1 cellular context compared by ENCODE assay signal in genomic region chr19:42255766-42256750, GRCh38.
TF ChIP-seq lines count a peak whose summit lies in the region.

No MANE protein-coding gene starts in this region.

TF ChIP-seq in GM23338, 12 proteins besides CTCF, POLR2A, EP300 and RAD21 (continued from another document):
- TF ChIP-seq, protein P1, sequence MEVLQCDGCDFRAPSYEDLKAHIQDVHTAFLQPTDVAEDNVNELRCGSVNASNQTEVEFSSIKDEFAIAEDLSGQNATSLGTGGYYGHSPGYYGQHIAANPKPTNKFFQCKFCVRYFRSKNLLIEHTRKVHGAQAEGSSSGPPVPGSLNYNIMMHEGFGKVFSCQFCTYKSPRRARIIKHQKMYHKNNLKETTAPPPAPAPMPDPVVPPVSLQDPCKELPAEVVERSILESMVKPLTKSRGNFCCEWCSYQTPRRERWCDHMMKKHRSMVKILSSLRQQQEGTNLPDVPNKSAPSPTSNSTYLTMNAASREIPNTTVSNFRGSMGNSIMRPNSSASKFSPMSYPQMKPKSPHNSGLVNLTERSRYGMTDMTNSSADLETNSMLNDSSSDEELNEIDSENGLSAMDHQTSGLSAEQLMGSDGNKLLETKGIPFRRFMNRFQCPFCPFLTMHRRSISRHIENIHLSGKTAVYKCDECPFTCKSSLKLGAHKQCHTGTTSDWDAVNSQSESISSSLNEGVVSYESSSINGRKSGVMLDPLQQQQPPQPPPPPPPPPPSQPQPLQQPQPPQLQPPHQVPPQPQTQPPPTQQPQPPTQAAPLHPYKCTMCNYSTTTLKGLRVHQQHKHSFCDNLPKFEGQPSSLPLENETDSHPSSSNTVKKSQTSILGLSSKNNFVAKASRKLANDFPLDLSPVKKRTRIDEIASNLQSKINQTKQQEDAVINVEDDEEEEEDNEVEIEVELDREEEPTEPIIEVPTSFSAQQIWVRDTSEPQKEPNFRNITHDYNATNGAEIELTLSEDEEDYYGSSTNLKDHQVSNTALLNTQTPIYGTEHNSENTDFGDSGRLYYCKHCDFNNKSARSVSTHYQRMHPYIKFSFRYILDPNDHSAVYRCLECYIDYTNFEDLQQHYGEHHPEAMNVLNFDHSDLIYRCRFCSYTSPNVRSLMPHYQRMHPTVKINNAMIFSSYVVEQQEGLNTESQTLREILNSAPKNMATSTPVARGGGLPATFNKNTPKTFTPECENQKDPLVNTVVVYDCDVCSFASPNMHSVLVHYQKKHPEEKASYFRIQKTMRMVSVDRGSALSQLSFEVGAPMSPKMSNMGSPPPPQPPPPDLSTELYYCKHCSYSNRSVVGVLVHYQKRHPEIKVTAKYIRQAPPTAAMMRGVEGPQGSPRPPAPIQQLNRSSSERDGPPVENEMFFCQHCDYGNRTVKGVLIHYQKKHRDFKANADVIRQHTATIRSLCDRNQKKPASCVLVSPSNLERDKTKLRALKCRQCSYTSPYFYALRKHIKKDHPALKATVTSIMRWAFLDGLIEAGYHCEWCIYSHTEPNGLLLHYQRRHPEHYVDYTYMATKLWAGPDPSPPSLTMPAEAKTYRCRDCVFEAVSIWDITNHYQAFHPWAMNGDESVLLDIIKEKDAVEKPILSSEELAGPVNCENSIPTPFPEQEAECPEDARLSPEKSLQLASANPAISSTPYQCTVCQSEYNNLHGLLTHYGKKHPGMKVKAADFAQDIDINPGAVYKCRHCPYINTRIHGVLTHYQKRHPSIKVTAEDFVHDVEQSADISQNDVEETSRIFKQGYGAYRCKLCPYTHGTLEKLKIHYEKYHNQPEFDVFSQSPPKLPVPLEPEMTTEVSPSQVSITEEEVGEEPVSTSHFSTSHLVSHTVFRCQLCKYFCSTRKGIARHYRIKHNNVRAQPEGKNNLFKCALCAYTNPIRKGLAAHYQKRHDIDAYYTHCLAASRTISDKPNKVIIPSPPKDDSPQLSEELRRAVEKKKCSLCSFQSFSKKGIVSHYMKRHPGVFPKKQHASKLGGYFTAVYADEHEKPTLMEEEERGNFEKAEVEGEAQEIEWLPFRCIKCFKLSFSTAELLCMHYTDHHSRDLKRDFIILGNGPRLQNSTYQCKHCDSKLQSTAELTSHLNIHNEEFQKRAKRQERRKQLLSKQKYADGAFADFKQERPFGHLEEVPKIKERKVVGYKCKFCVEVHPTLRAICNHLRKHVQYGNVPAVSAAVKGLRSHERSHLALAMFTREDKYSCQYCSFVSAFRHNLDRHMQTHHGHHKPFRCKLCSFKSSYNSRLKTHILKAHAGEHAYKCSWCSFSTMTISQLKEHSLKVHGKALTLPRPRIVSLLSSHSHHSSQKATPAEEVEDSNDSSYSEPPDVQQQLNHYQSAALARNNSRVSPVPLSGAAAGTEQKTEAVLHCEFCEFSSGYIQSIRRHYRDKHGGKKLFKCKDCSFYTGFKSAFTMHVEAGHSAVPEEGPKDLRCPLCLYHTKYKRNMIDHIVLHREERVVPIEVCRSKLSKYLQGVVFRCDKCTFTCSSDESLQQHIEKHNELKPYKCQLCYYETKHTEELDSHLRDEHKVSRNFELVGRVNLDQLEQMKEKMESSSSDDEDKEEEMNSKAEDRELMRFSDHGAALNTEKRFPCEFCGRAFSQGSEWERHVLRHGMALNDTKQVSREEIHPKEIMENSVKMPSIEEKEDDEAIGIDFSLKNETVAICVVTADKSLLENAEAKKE (CRISPR knock-in tag; IDR thresholded peaks at IDR 0.05), result no peak
- TF ChIP-seq ZNF114 (CRISPR knock-in tag; IDR thresholded peaks at IDR 0.05) (no peak), STAT1 (IDR thresholded peaks at IDR 0.05; ENCODE audit: unreplicated experiment) (no peak)
